In the genomic region with DNA sequence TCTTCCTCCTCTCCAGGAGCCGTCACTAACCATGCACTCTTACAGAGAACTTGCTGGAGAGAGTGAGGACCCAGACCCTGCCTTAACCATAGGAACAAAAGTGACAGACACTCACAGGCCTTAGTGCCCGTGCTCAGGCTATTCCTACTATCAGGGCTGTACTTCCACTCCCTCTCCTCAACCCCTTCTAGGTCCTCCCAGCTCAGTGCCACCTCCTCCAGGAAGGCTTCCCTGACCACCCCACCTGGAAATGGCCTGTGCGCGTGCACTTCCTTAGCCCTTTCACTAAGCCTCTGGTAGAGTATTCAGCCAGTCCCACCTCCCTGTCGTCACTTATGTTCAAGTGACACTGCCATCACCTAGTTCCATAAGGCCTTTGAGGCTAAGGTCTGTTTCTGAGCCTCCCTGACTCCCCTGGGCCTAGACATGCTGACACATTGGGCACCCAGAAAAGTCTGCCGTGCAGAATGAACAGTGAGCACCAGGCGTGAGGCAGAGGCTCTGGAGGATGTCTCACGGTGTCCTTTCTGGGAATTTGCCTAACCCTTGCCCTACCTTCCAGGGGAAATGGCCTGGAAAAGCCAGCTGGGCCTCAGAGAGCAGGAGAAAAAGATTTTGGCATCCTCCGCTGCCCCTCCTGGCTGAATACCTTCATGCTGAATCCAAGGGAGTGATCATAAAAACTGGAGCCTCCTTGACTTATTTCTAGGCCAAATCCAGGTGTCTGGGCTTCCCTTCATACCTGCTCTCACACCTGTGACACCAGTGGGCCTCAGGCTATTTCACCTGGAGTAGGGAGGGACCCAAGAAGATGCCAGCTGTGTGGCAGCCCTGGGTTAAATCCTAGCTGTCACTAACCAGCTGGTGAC, we compare ENCODE assay signal across 15 cellular contexts.
DNase-seq lines count a peak whose midpoint lies in the region; ATAC-seq and TF ChIP-seq lines count a peak whose summit lies in the region.
"Had no signal": no experiment of that assay in that cellular context is flagged by ENCODE, and none has a peak within 500 bp of the region (broad histone marks: within the 10 kb centered on the region; RNA-seq: fewer than 3 reads in every experiment).

No MANE protein-coding gene starts in this region.

- TF ChIP-seq POLR2A in right lobe of liver (IDR thresholded peaks at IDR 0.05) = no peak

- H3K27ac Mint-ChIP-seq in dendritic cell treated with granulocyte-macrophage colony-stimulating factor and Interleukin-4, amounts not matched to agents 40 ng/mL and 50 ng/mL, for 4 days = peak overlapping the region; percentile 36
- H3K27ac Mint-ChIP-seq in stimulated activated naive B cell treated with anti-CD40 and anti-IgM and Interleukin-4, amounts not matched to agents 10 μg/mL and 1 μg/mL and 100 μg/mL, for 72 hours = no peak overlapping the region
- H3K27ac Mint-ChIP-seq: CD4-positive, alpha-beta memory T cell had no signal

- peak overlapping the region in 7 of 11 experiments; percentile 15 to 54 (median 20); a peak in 8 of 22 replicates for H3K27ac ChIP-seq in BLaER1 treated with 17β-estradiol and CSF1 and Interleukin-3, amounts not matched to agents 10 nM and 100 nM
- no peak overlapping the region for H3K27ac ChIP-seq in right lobe of liver
- H3K27ac ChIP-seq: SJSA1 had no signal

- no peaks in the 10 kb centered on the region for H3K36me3 ChIP-seq in BLaER1 treated with 17β-estradiol and CSF1 and Interleukin-3, amounts not matched to agents 10 nM and 100 nM
- no peaks in the 10 kb centered on the region for H3K36me3 ChIP-seq in right lobe of liver
- H3K36me3 ChIP-seq: SJSA1 had no signal

- H4K20me1 ChIP-seq in BLaER1 treated with 17β-estradiol and CSF1 and Interleukin-3, amounts not matched to agents 10 nM and 100 nM = no peaks in the 10 kb centered on the region

- ATAC-seq in right lobe of liver = no peak
- ATAC-seq in GM21381 (IDR thresholded peaks at IDR 0.05; ENCODE audit: unreplicated experiment) = no peak
- ATAC-seq in stimulated activated naive B cell treated with anti-CD40 and anti-IgM and Interleukin-4, amounts not matched to agents 10 μg/mL and 1 μg/mL and 100 μg/mL, for 72 hours (replicated peaks) = no peak

- no peak overlapping the region for H3K4me3 ChIP-seq in BLaER1 treated with 17β-estradiol and CSF1 and Interleukin-3, amounts not matched to agents 10 nM and 100 nM
- H3K4me3 ChIP-seq in right lobe of liver = no peak overlapping the region
- H3K4me3 ChIP-seq: SJSA1 had no signal

- H3K4me1 Mint-ChIP-seq in dendritic cell treated with granulocyte-macrophage colony-stimulating factor and Interleukin-4, amounts not matched to agents 40 ng/mL and 50 ng/mL, for 4 days (ENCODE audit: low read depth) = peaks cover 36% of the 10 kb centered on the region
- H3K4me1 Mint-ChIP-seq in stimulated activated naive B cell treated with anti-CD40 and anti-IgM and Interleukin-4, amounts not matched to agents 10 μg/mL and 1 μg/mL and 100 μg/mL, for 72 hours = peaks cover 20 to 27% of the 10 kb centered on the region in 2 donors
- H3K4me1 Mint-ChIP-seq: CD4-positive, alpha-beta memory T cell had no signal

- peaks cover 63% of the 10 kb centered on the region for H3K27me3 Mint-ChIP-seq in dendritic cell treated with granulocyte-macrophage colony-stimulating factor and Interleukin-4, amounts not matched to agents 40 ng/mL and 50 ng/mL, for 4 days
- peaks cover 0 to 4% of the 10 kb centered on the region in 2 donors for H3K27me3 Mint-ChIP-seq in stimulated activated naive B cell treated with anti-CD40 and anti-IgM and Interleukin-4, amounts not matched to agents 10 μg/mL and 1 μg/mL and 100 μg/mL, for 72 hours
- H3K27me3 Mint-ChIP-seq: CD4-positive, alpha-beta memory T cell had no signal

- no peaks in the 10 kb centered on the region for H3K36me3 Mint-ChIP-seq in dendritic cell treated with granulocyte-macrophage colony-stimulating factor and Interleukin-4, amounts not matched to agents 40 ng/mL and 50 ng/mL, for 4 days (ENCODE audit: low read depth)
- H3K36me3 Mint-ChIP-seq in stimulated activated naive B cell treated with anti-CD40 and anti-IgM and Interleukin-4, amounts not matched to agents 10 μg/mL and 1 μg/mL and 100 μg/mL, for 72 hours = no peaks in the 10 kb centered on the region
- H3K36me3 Mint-ChIP-seq: CD4-positive, alpha-beta memory T cell had no signal

- intact Hi-C loops in dendritic cell treated with granulocyte-macrophage colony-stimulating factor and Interleukin-4, amounts not matched to agents 40 ng/mL and 50 ng/mL, for 4 days (cut with micrococcal nuclease) = no loop called here
- intact Hi-C loops in right lobe of liver (cut with DNase I) = loop anchor here in 1 of 2 donors (10.0 kb wide), 1 partner anchor 208 kb away; no protein-coding TSS in a partner anchor

- no peaks in the 10 kb centered on the region for H3K9me3 ChIP-seq in BLaER1 treated with 17β-estradiol and CSF1 and Interleukin-3, amounts not matched to agents 10 nM and 100 nM (replicated peaks in 1 of 11)
- no peaks in the 10 kb centered on the region for H3K9me3 ChIP-seq in right lobe of liver
- H3K9me3 ChIP-seq: SJSA1 had no signal

- 96% methylated on average over 4 of the region's 9 CpGs for WGBS in right lobe of liver (ENCODE audit: insufficient coverage, low coverage, low lambda C conversion rate, missing lambda C conversion rate)

- H3K4me1 ChIP-seq in BLaER1 treated with 17β-estradiol and CSF1 and Interleukin-3, amounts not matched to agents 10 nM and 100 nM = peaks cover 46 to 68% (median 53%) of the 10 kb centered on the region in 10 experiments
- no peaks in the 10 kb centered on the region for H3K4me1 ChIP-seq in right lobe of liver
- H3K4me1 ChIP-seq: SJSA1 had no signal

- H3K4me3 Mint-ChIP-seq in dendritic cell treated with granulocyte-macrophage colony-stimulating factor and Interleukin-4, amounts not matched to agents 40 ng/mL and 50 ng/mL, for 4 days = no peak overlapping the region
- no peak overlapping the region for H3K4me3 Mint-ChIP-seq in stimulated activated naive B cell treated with anti-CD40 and anti-IgM and Interleukin-4, amounts not matched to agents 10 μg/mL and 1 μg/mL and 100 μg/mL, for 72 hours
- H3K4me3 Mint-ChIP-seq: CD4-positive, alpha-beta memory T cell had no signal

- H3K9ac ChIP-seq in BLaER1 treated with 17β-estradiol and CSF1 and Interleukin-3, amounts not matched to agents 10 nM and 100 nM = 0 out of 22 replicates have a peak overlapping the region, but pooled peaks of 2 of the 11 experiments have one; percentile 12 to 26

- TF ChIP-seq CTCF in right lobe of liver (IDR thresholded peaks at IDR 0.05) = no peak

- DNase-seq in NCI-H69 (lab: John Stamatoyannopoulos, UW) (peak; percentile 53), right lobe of liver (peak in 2 of 3 donors; percentile 26 to 31), DMS153 treated with DMSO at 0.1 percent for 48 hours (lab: John Stamatoyannopoulos, UW; ENCODE audit: unreplicated experiment) (no peak), occipital lobe (lab: John Stamatoyannopoulos, UW) (no peak)
- DNase-seq in stimulated activated naive B cell treated with anti-CD40 and anti-IgM and Interleukin-4, amounts not matched to agents 10 μg/mL and 1 μg/mL and 100 μg/mL, for 72 hours = no peak
- DNase-seq: CD4-positive, alpha-beta memory T cell; GF-D8; NCI-H1048; NCI-H2107; NCI-H82; RPMI8226 had no signal

- no peaks in the 10 kb centered on the region for H3K9me3 Mint-ChIP-seq in dendritic cell treated with granulocyte-macrophage colony-stimulating factor and Interleukin-4, amounts not matched to agents 40 ng/mL and 50 ng/mL, for 4 days
- H3K9me3 Mint-ChIP-seq in stimulated activated naive B cell treated with anti-CD40 and anti-IgM and Interleukin-4, amounts not matched to agents 10 μg/mL and 1 μg/mL and 100 μg/mL, for 72 hours = no peaks in the 10 kb centered on the region

- peak overlapping the region; percentile 31 to 77 (median 71) for H3K4me2 ChIP-seq in BLaER1 treated with 17β-estradiol and CSF1 and Interleukin-3, amounts not matched to agents 10 nM and 100 nM

- H3K27me3 ChIP-seq in BLaER1 treated with 17β-estradiol and CSF1 and Interleukin-3, amounts not matched to agents 10 nM and 100 nM = peaks cover 0 to 4% (median 0%) of the 10 kb centered on the region in 11 experiments; a peak in 1 of 22 replicates
- H3K27me3 ChIP-seq in right lobe of liver = no peaks in the 10 kb centered on the region
- H3K27me3 ChIP-seq: SJSA1 had no signal

Comparison
In these comparisons a context has a peak if more than half of its experiments do, and no peak if none do; other contexts are left out.
1. H3K27ac ChIP-seq: peak in BLaER1 treated with 17β-estradiol and CSF1 and Interleukin-3, amounts not matched to agents 10 nM and 100 nM (7 of 11); none in right lobe of liver (0 of 3).
2. DNase-seq: peak in NCI-H69 (single experiment) and right lobe of liver (2 of 3); none in DMS153 treated with DMSO at 0.1 percent for 48 hours (single experiment), occipital lobe (single experiment) and stimulated activated naive B cell treated with anti-CD40 and anti-IgM and Interleukin-4, amounts not matched to agents 10 μg/mL and 1 μg/mL and 100 μg/mL, for 72 hours (single experiment).